Comparison of ENCODE assay signal across 20 cellular contexts in genomic region chr11:119919656-119920055, GRCh38.
"Had no signal": no experiment of that assay in that cellular context is flagged by ENCODE, and none has a peak within 500 bp of the region (broad histone marks: within the 10 kb centered on the region; RNA-seq: fewer than 3 reads in every experiment).

No MANE protein-coding gene starts in this region.

- ATAC-seq: foreskin keratinocyte; left cardiac atrium; left ventricle myocardium superior; right cardiac atrium; stimulated activated naive CD8-positive, alpha-beta T cell treated with anti-CD3 and anti-CD28 coated beads, Interleukin-15, Interleukin-2, amounts not matched to agents 100 U/mL and 50 U/mL, for 24 hours had no signal

- H3K4me1 Mint-ChIP-seq: endodermal cell, nephron had no signal

- H3K27ac Mint-ChIP-seq: endodermal cell, nephron had no signal

- H3K4me3 Mint-ChIP-seq: endodermal cell, nephron had no signal

- DNase-seq: colonic mucosa; dermis blood vessel endothelial cell; effector CD4-positive, alpha-beta T cell; endodermal cell; erythroblast; foreskin keratinocyte; head of caudate nucleus; kidney; left cardiac atrium; left ventricle myocardium superior; mesenchymal stem cell; midbrain; posterior cingulate gyrus; right cardiac atrium; small intestine; stimulated activated CD4-positive, alpha-beta T cell treated with anti-CD3 and anti-CD28 coated beads, Interleukin-2, amount 100 ng/mL, for 48 hours; stimulated activated naive CD8-positive, alpha-beta T cell treated with anti-CD3 and anti-CD28 coated beads, Interleukin-15, Interleukin-2, amounts not matched to agents 100 U/mL and 50 U/mL, for 24 hours; tibial artery; uterus had no signal
